ENCODE assay signal across 7 cellular contexts in the genomic region with DNA sequence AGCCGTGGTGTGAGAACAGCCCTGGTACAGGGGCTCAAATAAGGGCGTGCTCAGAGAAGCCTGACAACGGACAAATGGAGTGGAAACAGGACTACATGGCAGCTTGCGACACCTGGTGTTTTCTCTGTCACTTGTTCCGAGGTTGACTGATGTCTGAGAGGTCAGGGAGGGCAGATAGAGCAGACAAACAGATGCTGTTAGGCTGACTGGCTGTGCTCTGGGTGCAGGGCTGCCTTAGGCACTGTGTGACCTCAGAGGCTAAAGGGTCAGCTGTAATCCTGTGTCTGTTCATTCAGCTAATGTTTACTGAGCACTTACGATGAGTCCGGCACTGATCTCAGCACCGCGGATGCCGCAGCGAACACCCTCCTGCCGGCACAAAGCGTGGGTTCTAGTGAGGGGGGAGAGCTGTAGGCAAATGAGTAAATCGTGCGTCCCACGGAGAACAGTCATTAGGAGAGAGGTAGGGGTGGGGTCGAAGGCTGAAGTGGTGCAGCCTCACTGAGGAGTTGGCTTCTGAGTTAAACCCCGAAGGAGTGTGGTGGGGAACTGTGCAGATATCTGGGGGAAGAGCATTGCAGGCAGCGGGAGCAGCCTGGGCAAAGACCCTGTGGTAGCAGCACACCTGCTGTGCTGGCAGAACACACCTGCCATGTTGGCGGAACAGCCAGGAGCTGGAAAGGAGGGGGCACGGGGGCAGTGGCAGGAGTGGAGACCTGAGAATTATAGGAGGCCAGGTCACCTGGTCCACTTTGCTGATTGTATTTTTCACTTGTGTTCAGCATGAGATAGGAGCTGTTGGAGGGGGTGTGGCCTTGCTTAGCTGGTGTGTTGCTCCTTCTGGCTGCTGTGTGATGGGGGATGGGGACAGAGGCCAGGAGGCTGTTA. TPM values are rescaled to one million over a fixed set of nuclear protein-coding genes. Genes with fewer than 3 reads are reported as not detected.
DNase-seq lines count a peak whose midpoint lies in the region; ATAC-seq lines count a peak whose summit lies in the region.

No MANE protein-coding gene starts in this region.

- H3K27me3 Mint-ChIP-seq in effector memory CD8-positive, alpha-beta T cell = no peaks in the 10 kb centered on the region
- no peaks in the 10 kb centered on the region for H3K27me3 Mint-ChIP-seq in T-helper 2 cell treated with Interferon-gamma antibody and Interleukin-4, amounts not matched to agents 5 μg/mL and 100 μg/mL, for 36 hours (ENCODE audit: low read depth)

- no peak overlapping the region for H4K8ac ChIP-seq in mesenchymal stem cell (ENCODE audit: low read length)

- no peaks in the 10 kb centered on the region for H3K9me2 ChIP-seq in Karpas-422 (replicated peaks; ENCODE audit: insufficient read depth, low read length)

- H3K36me3 ChIP-seq in Karpas-422 (ENCODE audit: insufficient read depth, low read length) (peaks cover 29% of the 10 kb centered on the region), mesenchymal stem cell (ENCODE audit: control insufficient read depth in 1 of 2, insufficient read depth in 2 of 2, low read depth in 1 of 2, low read length in 2 of 2) (peaks cover 30 to 81% of the 10 kb centered on the region in 2 experiments)

- peaks cover 2% of the 10 kb centered on the region for H3K79me1 ChIP-seq in mesenchymal stem cell (replicated peaks; ENCODE audit: low read length, poor library complexity, severe bottlenecking)

- no peaks in the 10 kb centered on the region for H3K79me2 ChIP-seq in Karpas-422 (ENCODE audit: low read length)

- H3K23ac ChIP-seq in mesenchymal stem cell (ENCODE audit: low read length in 2 of 2) = no peak overlapping the region

- H2AK5ac ChIP-seq in mesenchymal stem cell (ENCODE audit: low read length, severe bottlenecking) = no peak overlapping the region

- H3K9me3 ChIP-seq in Karpas-422 (ENCODE audit: low read length) = no peaks in the 10 kb centered on the region
- no peaks in the 10 kb centered on the region for H3K9me3 ChIP-seq in mesenchymal stem cell (ENCODE audit: control insufficient read depth, low read length)

- no peak overlapping the region for H2BK12ac ChIP-seq in mesenchymal stem cell (ENCODE audit: low read length in 2 of 2)

- H3K14ac ChIP-seq in mesenchymal stem cell (ENCODE audit: low read length in 2 of 2) = peak overlapping the region in 1 of 2 experiments; percentile 49

- peak overlapping the region; percentile 54 for H3K4me2 ChIP-seq in Karpas-422 (ENCODE audit: low read depth, low read length, poor library complexity, severe bottlenecking)
- H3K4me2 ChIP-seq in mesenchymal stem cell (ENCODE audit: low read length, poor library complexity, severe bottlenecking) = no peak overlapping the region

- H3K9ac ChIP-seq in Karpas-422 (ENCODE audit: low read length) (peak overlapping the region; percentile 65), mesenchymal stem cell (ENCODE audit: low read length) (no peak overlapping the region)

- no peak overlapping the region for H3K27ac Mint-ChIP-seq in effector memory CD8-positive, alpha-beta T cell
- H3K27ac Mint-ChIP-seq in T-helper 2 cell treated with Interferon-gamma antibody and Interleukin-4, amounts not matched to agents 5 μg/mL and 100 μg/mL, for 36 hours = no peak overlapping the region

- peak overlapping the region in 1 of 2 donors; percentile 46 for H3K4me3 Mint-ChIP-seq in effector memory CD8-positive, alpha-beta T cell
- H3K4me3 Mint-ChIP-seq in T-helper 2 cell treated with Interferon-gamma antibody and Interleukin-4, amounts not matched to agents 5 μg/mL and 100 μg/mL, for 36 hours = no peak overlapping the region

- peak overlapping the region; percentile 31; the same call in 1 of the 2 replicates for H3K4me3 ChIP-seq in Karpas-422 (ENCODE audit: low read length)
- H3K4me3 ChIP-seq in mesenchymal stem cell (ENCODE audit: insufficient read depth in 1 of 2, low read depth in 1 of 2, low read length in 2 of 2) = no peak overlapping the region

- peak; percentile 76 for DNase-seq in Karpas-422
- peak; percentile 22 for DNase-seq in mesenchymal stem cell
- DNase-seq in effector memory CD8-positive, alpha-beta T cell = no peak
- no peak for DNase-seq in SIG-M5 (lab: John Stamatoyannopoulos, UW)
- no peak for DNase-seq in T-helper 2 cell treated with Interferon-gamma antibody and Interleukin-4, amounts not matched to agents 5 μg/mL and 100 μg/mL, for 36 hours (ENCODE audit: low spot score)

- H4K20me1 ChIP-seq in Karpas-422 (ENCODE audit: insufficient read depth, low read depth, low read length) = no peaks in the 10 kb centered on the region

- no peaks in the 10 kb centered on the region for H3K4me1 Mint-ChIP-seq in effector memory CD8-positive, alpha-beta T cell (ENCODE audit: low read depth in 2 of 2)
- H3K4me1 Mint-ChIP-seq in T-helper 2 cell treated with Interferon-gamma antibody and Interleukin-4, amounts not matched to agents 5 μg/mL and 100 μg/mL, for 36 hours (ENCODE audit: low read depth) = no peaks in the 10 kb centered on the region

- H3K4ac ChIP-seq in mesenchymal stem cell (ENCODE audit: low read depth in 1 of 2, low read length in 2 of 2) = no peak overlapping the region

- peaks cover 73% of the 10 kb centered on the region for H3K4me1 ChIP-seq in Karpas-422 (ENCODE audit: low read length)
- peaks cover 3% of the 10 kb centered on the region for H3K4me1 ChIP-seq in mesenchymal stem cell (ENCODE audit: control insufficient read depth, insufficient read depth, low read depth, low read length)

- H3K27ac ChIP-seq in Karpas-422 (ENCODE audit: low read length) = peak overlapping the region; percentile 98
- H3K27ac ChIP-seq in mesenchymal stem cell (ENCODE audit: low read length, poor library complexity, severe bottlenecking) = no peak overlapping the region

- H3K36me3 Mint-ChIP-seq in effector memory CD8-positive, alpha-beta T cell (ENCODE audit: insufficient read depth) = peaks cover 5% of the 10 kb centered on the region
- H3K36me3 Mint-ChIP-seq in T-helper 2 cell treated with Interferon-gamma antibody and Interleukin-4, amounts not matched to agents 5 μg/mL and 100 μg/mL, for 36 hours (ENCODE audit: low read depth) = peaks cover 2% of the 10 kb centered on the region

- 55% methylated on average over 21 of the region's 21 CpGs for WGBS in mesenchymal stem cell

- no peak overlapping the region for H4K91ac ChIP-seq in mesenchymal stem cell (ENCODE audit: low read length)

- H2BK5ac ChIP-seq in mesenchymal stem cell (ENCODE audit: low read depth, low read length, poor library complexity, severe bottlenecking) = no peak overlapping the region

- peak; percentile 85 for ATAC-seq in GM18520 (IDR thresholded peaks at IDR 0.05; ENCODE audit: unreplicated experiment)
- peak; percentile 90 for ATAC-seq in GM21723 (IDR thresholded peaks at IDR 0.05; ENCODE audit: unreplicated experiment)
- ATAC-seq in effector memory CD8-positive, alpha-beta T cell (replicated peaks) = no peak

- no peaks in the 10 kb centered on the region for H3K27me3 ChIP-seq in Karpas-422 (ENCODE audit: low read length)
- no peaks in the 10 kb centered on the region for H3K27me3 ChIP-seq in mesenchymal stem cell (ENCODE audit: control insufficient read depth in 1 of 2, insufficient read depth in 1 of 2, low read length in 2 of 2)

- no peak overlapping the region for H2BK15ac ChIP-seq in mesenchymal stem cell (ENCODE audit: low read depth, poor library complexity, severe bottlenecking)

- H3K9me3 Mint-ChIP-seq in effector memory CD8-positive, alpha-beta T cell = no peaks in the 10 kb centered on the region
- H3K9me3 Mint-ChIP-seq in T-helper 2 cell treated with Interferon-gamma antibody and Interleukin-4, amounts not matched to agents 5 μg/mL and 100 μg/mL, for 36 hours = no peaks in the 10 kb centered on the region

- H2BK120ac ChIP-seq in mesenchymal stem cell (ENCODE audit: low read depth, low read length) = no peak overlapping the region

- no peak overlapping the region for H2AFZ ChIP-seq in Karpas-422 (ENCODE audit: low read length)
- no peak overlapping the region for H2AFZ ChIP-seq in mesenchymal stem cell (ENCODE audit: low read depth, low read length)

- H3K18ac ChIP-seq in mesenchymal stem cell (ENCODE audit: low read depth in 1 of 2, low read length in 2 of 2) = no peak overlapping the region

RNA-seq across cellular contexts. Expression of a gene that starts 35.0 kb away (rescaled TPM):
- 42.6 and 57.5 TPM in 2 replicates for total RNA-seq in Karpas-422 (2014; rRNA removed; shearing (Covaris generic); ENCODE audit: low replicate concordance)
- 6.0 TPM for polyA plus RNA-seq in mesenchymal stem cell (2013, experiment 1 of 2)
- polyA plus RNA-seq in mesenchymal stem cell (2013, experiment 2 of 2) = 6.8 TPM

RNA-seq across cellular contexts. Expression of a gene that starts 54.3 kb away (rescaled TPM):
- total RNA-seq in Karpas-422 (2014; rRNA removed; shearing (Covaris generic); ENCODE audit: low replicate concordance) = 61.7 and 81.0 TPM in 2 replicates
- polyA plus RNA-seq in mesenchymal stem cell (2013, experiment 1 of 2) = 34.0 TPM
- 34.4 TPM for polyA plus RNA-seq in mesenchymal stem cell (2013, experiment 2 of 2)

Comparison
In these comparisons a context has a peak if more than half of its experiments do, and no peak if none do; other contexts are left out.
1. DNase-seq: peak in Karpas-422 (single experiment) and mesenchymal stem cell (single experiment); none in effector memory CD8-positive, alpha-beta T cell (0 of 3), SIG-M5 (single experiment) and T-helper 2 cell treated with Interferon-gamma antibody and Interleukin-4, amounts not matched to agents 5 μg/mL and 100 μg/mL, for 36 hours (single experiment).